In genomic region chr18:59769105-59769865, GRCh38 we compare ENCODE assay signal across 23 cellular contexts.
A peak's percentile ranks its signal among the peaks of the same experiment; 100 is the strongest.
DNase-seq lines count a peak whose midpoint lies in the region; ATAC-seq and TF ChIP-seq lines count a peak whose summit lies in the region.
"Had no signal": no experiment of that assay in that cellular context is flagged by ENCODE, and none has a peak within 500 bp of the region (broad histone marks: within the 10 kb centered on the region; RNA-seq: fewer than 3 reads in every experiment).

No MANE protein-coding gene starts in this region.

- H3K4me3 ChIP-seq in astrocyte of the cerebellum (ENCODE audit: low read depth, low read length) (no peak overlapping the region), fibroblast of the aortic adventitia (ENCODE audit: low read depth, low read length) (no peak overlapping the region), gastrocnemius medialis (no peak overlapping the region)
- H3K4me3 ChIP-seq: GM12878, ovary, right atrium auricular region had no signal

- TF ChIP-seq POLR2A in gastrocnemius medialis (IDR thresholded peaks at IDR 0.05), result no peak

- no peaks in the 10 kb centered on the region for H3K4me1 ChIP-seq in gastrocnemius medialis
- H3K4me1 ChIP-seq: right atrium auricular region had no signal

- TF ChIP-seq CTCF in astrocyte of the cerebellum (IDR thresholded peaks at IDR 0.05; ENCODE audit: low read depth, low read length, missing control alignments), result no peak
- TF ChIP-seq CTCF in fibroblast of the aortic adventitia (IDR thresholded peaks at IDR 0.05; ENCODE audit: insufficient read depth, low read length), result no peak
- no peak for TF ChIP-seq CTCF in gastrocnemius medialis (IDR thresholded peaks at IDR 0.05 in 4 of 5, conservative IDR thresholded peaks at IDR 0.05 in 1 of 5)

- no peaks in the 10 kb centered on the region for H3K9me3 ChIP-seq in gastrocnemius medialis
- H3K9me3 ChIP-seq: ovary, right atrium auricular region had no signal

- ATAC-seq in gastrocnemius medialis, result peak; percentile 52 to 65
- ATAC-seq in HG03097 (IDR thresholded peaks at IDR 0.05; ENCODE audit: low FRiP score, unreplicated experiment), result no peak
- ATAC-seq: activated CD4-positive, alpha-beta T cell treated with anti-CD3 and anti-CD28 coated beads for 36 hours; GM12878; left cardiac atrium had no signal

- in situ Hi-C loops in astrocyte of the cerebellum (cut with HindIII; ENCODE audit: low sequenced_read_pairs), result no loop called here
- in situ Hi-C loops in gastrocnemius medialis (cut with MboI; ENCODE audit: low sequenced_read_pairs in 4 of 4), result no loop called here

- no peaks in the 10 kb centered on the region for H3K27me3 ChIP-seq in gastrocnemius medialis
- H3K27me3 ChIP-seq: ovary, right atrium auricular region had no signal

- H3K36me3 ChIP-seq in gastrocnemius medialis, result no peaks in the 10 kb centered on the region
- H3K36me3 ChIP-seq: ovary, right atrium auricular region had no signal

- intact Hi-C loops in gastrocnemius medialis (cut with DNase I; ENCODE audit: low total_unique reads), result no loop called here

- peak overlapping the region in 1 of 4 donors; percentile 46 for H3K27ac ChIP-seq in gastrocnemius medialis
- H3K27ac ChIP-seq: epithelial cell of prostate, KMS-11, ovary, right atrium auricular region had no signal

- DNase-seq in EH (ENCODE audit: low read depth) (peak; percentile 70), astrocyte of the cerebellum (ENCODE audit: low read depth) (peak; percentile 51), fibroblast of the aortic adventitia (ENCODE audit: low read depth) (peak; percentile 85), gastrocnemius medialis (no peak), NCI-H748 treated with DMSO at 0.1 percent for 48 hours (lab: John Stamatoyannopoulos, UW) (no peak), NCI-H187 (lab: John Stamatoyannopoulos, UW) (no peak), SW 1271 (lab: John Stamatoyannopoulos, UW) (no peak)
- DNase-seq: activated CD4-positive, alpha-beta T cell treated with anti-CD3 and anti-CD28 coated beads for 36 hours; activated naive CD4-positive, alpha-beta T cell treated with anti-CD3 and anti-CD28 coated beads, Interleukin-2, amount 10 ng/mL, durations not matched to agents 7 days and 5 days; activated T-cell treated with anti-CD3 and anti-CD28 coated beads, Interleukin-2, amount 50 U/mL, for 48 hours; anterior cingulate cortex; CD4-positive, alpha-beta memory T cell; glutamatergic neuron; left cardiac atrium; NCI-H1048; NCI-H446 treated with DMSO at 0.1 percent for 48 hours; ovary; stimulated activated CD4-positive, alpha-beta T cell treated with anti-CD3 and anti-CD28 coated beads, Interleukin-15, amount 100 ng/mL, for 24 hours had no signal

Comparison
In these comparisons a context has a peak if more than half of its experiments do, and no peak if none do; other contexts are left out.
1. DNase-seq: peak in EH (single experiment), astrocyte of the cerebellum (single experiment) and fibroblast of the aortic adventitia (single experiment); none in gastrocnemius medialis (0 of 2), NCI-H748 treated with DMSO at 0.1 percent for 48 hours (single experiment), NCI-H187 (0 of 2) and SW 1271 (0 of 2).